6 cellular contexts compared by ENCODE assay signal in genomic region chr19:7893362-7894101, GRCh38. TPM values are rescaled to one million over a fixed set of nuclear protein-coding genes. Genes with fewer than 3 reads are reported as not detected.
"Had no signal": no experiment of that assay in that cellular context is flagged by ENCODE, and none has a peak within 500 bp of the region (broad histone marks: within the 10 kb centered on the region; RNA-seq: fewer than 3 reads in every experiment).

No MANE protein-coding gene starts in this region.

RNA-seq across cellular contexts. Expression of gene LRRC8E, which starts 5.2 kb away (rescaled TPM):
- total RNA-seq: activated CD8-positive, alpha-beta memory T cell treated with anti-CD3 and anti-CD28 coated beads, Interleukin-2, amount 10 ng/mL, durations not matched to agents 7 days and 5 days; activated naive CD4-positive, alpha-beta T cell treated with anti-CD3 and anti-CD28 coated beads for 36 hours; activated T-helper 2 cell treated with anti-CD3 and anti-CD28 coated beads, Interferon-gamma antibody, Interleukin-2, Interleukin-4, amounts not matched to agents 10 μg/mL and 5 μg/mL and 100 μg/mL, durations not matched to agents 14 hours and 24 hours and 36 hours; natural killer cell treated with Interleukin-12 subunit alpha and Interleukin-12 subunit beta and Interleukin-15 and Interleukin-18, amount 100 ng/mL, for 72 hours; posterior vena cava had no signal

RNA-seq across cellular contexts. Expression of gene PRR36, which starts 19.3 kb away (rescaled TPM):
- total RNA-seq: mesenteric fat pad; natural killer cell treated with Interleukin-12 subunit alpha and Interleukin-12 subunit beta and Interleukin-15 and Interleukin-18, amount 100 ng/mL, for 72 hours had no signal

RNA-seq across cellular contexts. Expression of gene TGFBR3L, which starts 21.1 kb away (rescaled TPM):
- total RNA-seq: mesenteric fat pad had no signal
